In the genomic region with DNA sequence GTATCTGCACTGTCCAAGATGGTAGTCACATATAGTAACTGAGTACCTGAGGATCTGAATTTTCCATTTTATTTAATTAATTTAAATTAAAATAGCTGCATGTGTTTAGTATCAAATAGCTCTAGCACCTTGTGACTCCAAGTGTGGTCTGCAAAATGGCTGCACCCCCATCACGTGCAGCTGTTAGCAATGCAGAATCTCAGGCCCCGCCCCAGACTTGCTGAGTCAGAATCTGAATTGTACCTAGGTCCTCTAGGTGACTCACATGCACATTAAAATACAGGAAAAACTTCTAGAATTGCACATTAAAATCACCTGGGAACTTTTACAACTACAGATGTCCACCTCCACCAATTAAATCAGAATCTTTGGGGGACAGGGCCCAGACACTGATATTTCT, we compare ENCODE assay signal across 12 cellular contexts. TPM values are rescaled to one million over a fixed set of nuclear protein-coding genes. Genes with fewer than 3 reads are reported as not detected.
A peak's percentile ranks its signal among the peaks of the same experiment; 100 is the strongest.
DNase-seq lines count a peak whose midpoint lies in the region; ATAC-seq and TF ChIP-seq lines count a peak whose summit lies in the region.
"Had no signal": no experiment of that assay in that cellular context is flagged by ENCODE, and none has a peak within 500 bp of the region (broad histone marks: within the 10 kb centered on the region; RNA-seq: fewer than 3 reads in every experiment).

No MANE protein-coding gene starts in this region.

- H3K9me3 Mint-ChIP-seq in activated CD8-positive, alpha-beta memory T cell treated with anti-CD3 and anti-CD28 coated beads, Interleukin-2, amount 10 ng/mL, durations not matched to agents 7 days and 5 days (ENCODE audit: low read depth), result no peaks in the 10 kb centered on the region
- H3K9me3 Mint-ChIP-seq in activated CD8-positive, alpha-beta T cell treated with anti-CD3 and anti-CD28 coated beads for 36 hours, result no peaks in the 10 kb centered on the region
- H3K9me3 Mint-ChIP-seq: natural killer cell had no signal

- POLR2A ChIA-PET in activated CD8-positive, alpha-beta T cell treated with anti-CD3 and anti-CD28 coated beads for 36 hours (lab: Charles Lee), result interaction anchor here (1.6 kb wide), 1 partner anchor 13 kb away, joined by 4 read pairs; no protein-coding TSS in a partner anchor

- H3K27ac ChIP-seq in hepatocyte (peak overlapping the region; percentile 52), left ventricle myocardium inferior (replicated peaks) (no peak overlapping the region)

- H3K79me2 ChIP-seq in hepatocyte, result no peaks in the 10 kb centered on the region

- ATAC-seq in activated CD8-positive, alpha-beta memory T cell treated with anti-CD3 and anti-CD28 coated beads, Interleukin-2, amount 10 ng/mL, durations not matched to agents 7 days and 5 days, result peak; percentile 70
- peak; percentile 78 for ATAC-seq in activated CD8-positive, alpha-beta T cell treated with anti-CD3 and anti-CD28 coated beads for 36 hours
- ATAC-seq: natural killer cell had no signal

- peak; percentile 87 for DNase-seq in activated CD8-positive, alpha-beta memory T cell treated with anti-CD3 and anti-CD28 coated beads, Interleukin-2, amount 10 ng/mL, durations not matched to agents 7 days and 5 days
- no peak for DNase-seq in activated CD8-positive, alpha-beta memory T cell treated with anti-CD3 and anti-CD28 coated beads for 24 hours
- DNase-seq in activated CD8-positive, alpha-beta T cell treated with anti-CD3 and anti-CD28 coated beads for 36 hours, result peak; percentile 88
- DNase-seq in hepatocyte (ENCODE audit: low spot score) (no peak), middle frontal gyrus (ENCODE audit: extremely low spot score, low spot score) (no peak), left ventricle myocardium inferior (no peak), mesenteric fat pad (ENCODE audit: low spot score) (no peak)
- peak; percentile 45 to 89 for DNase-seq in stimulated activated CD8-positive, alpha-beta memory T cell treated with anti-CD3 and anti-CD28 coated beads, Interleukin-7, amount 100 ng/mL, for 48 hours (ENCODE audit: extremely low read depth in 1 of 2, low read depth in 1 of 2)
- DNase-seq: AML-193, natural killer cell, NCI-H345 had no signal

- H3K4me2 ChIP-seq in hepatocyte, result no peak overlapping the region

- H3K4me3 ChIP-seq in hepatocyte (no peak overlapping the region), left ventricle myocardium inferior (no peak overlapping the region)

- H3K36me3 ChIP-seq in hepatocyte (replicated peaks; ENCODE audit: insufficient read depth, low read depth) (no peaks in the 10 kb centered on the region), left ventricle myocardium inferior (peaks cover 27% of the 10 kb centered on the region)

- intact Hi-C loops in activated CD8-positive, alpha-beta T cell treated with anti-CD3 and anti-CD28 coated beads for 36 hours (cut with micrococcal nuclease), result no loop called here
- intact Hi-C loops in left ventricle myocardium inferior (cut with micrococcal nuclease), result no loop called here

- no peaks in the 10 kb centered on the region for H3K27me3 ChIP-seq in hepatocyte
- no peaks in the 10 kb centered on the region for H3K27me3 ChIP-seq in left ventricle myocardium inferior (ENCODE audit: low read depth)

- peaks cover 17% of the 10 kb centered on the region for H3K4me1 ChIP-seq in hepatocyte (ENCODE audit: insufficient read depth)
- H3K4me1 ChIP-seq in left ventricle myocardium inferior, result peaks cover 29% of the 10 kb centered on the region

- H3K4me1 Mint-ChIP-seq in activated CD8-positive, alpha-beta memory T cell treated with anti-CD3 and anti-CD28 coated beads, Interleukin-2, amount 10 ng/mL, durations not matched to agents 7 days and 5 days, result peaks cover 72% of the 10 kb centered on the region
- peaks cover 58% of the 10 kb centered on the region for H3K4me1 Mint-ChIP-seq in activated CD8-positive, alpha-beta T cell treated with anti-CD3 and anti-CD28 coated beads for 36 hours (ENCODE audit: low read depth)

- no peaks in the 10 kb centered on the region for H3K9me2 ChIP-seq in hepatocyte (replicated peaks; ENCODE audit: insufficient read depth)

- 87% methylated on average over 2 of the region's 2 CpGs for WGBS in hepatocyte (ENCODE audit: low lambda C conversion rate, missing lambda C conversion rate)

- no peaks in the 10 kb centered on the region for H4K20me1 ChIP-seq in hepatocyte (ENCODE audit: insufficient read depth, poor library complexity, severe bottlenecking)

- CTCF ChIA-PET in activated CD8-positive, alpha-beta memory T cell treated with anti-CD3 and anti-CD28 coated beads, Interleukin-2, amount 10 ng/mL, durations not matched to agents 7 days and 5 days (lab: Charles Lee), result interaction anchor here (0.5 to 2.8 kb wide), 7 partner anchors 7 to 167 kb away, joined by 3 to 16 read pairs (median 3); no protein-coding TSS in a partner anchor
- CTCF ChIA-PET in activated CD8-positive, alpha-beta T cell treated with anti-CD3 and anti-CD28 coated beads for 36 hours (lab: Charles Lee), result interaction anchor here (0.8 to 6.0 kb wide), 3 partner anchors 18 to 153 kb away, joined by 3 to 31 read pairs (median 3); partner anchors contain the start of gene EIF6

- H3K27me3 Mint-ChIP-seq in activated CD8-positive, alpha-beta memory T cell treated with anti-CD3 and anti-CD28 coated beads, Interleukin-2, amount 10 ng/mL, durations not matched to agents 7 days and 5 days, result no peaks in the 10 kb centered on the region
- no peaks in the 10 kb centered on the region for H3K27me3 Mint-ChIP-seq in activated CD8-positive, alpha-beta T cell treated with anti-CD3 and anti-CD28 coated beads for 36 hours

- peaks cover 17% of the 10 kb centered on the region for H3K36me3 Mint-ChIP-seq in activated CD8-positive, alpha-beta memory T cell treated with anti-CD3 and anti-CD28 coated beads, Interleukin-2, amount 10 ng/mL, durations not matched to agents 7 days and 5 days
- H3K36me3 Mint-ChIP-seq in activated CD8-positive, alpha-beta T cell treated with anti-CD3 and anti-CD28 coated beads for 36 hours (ENCODE audit: low read depth), result peaks cover 26% of the 10 kb centered on the region
- H3K36me3 Mint-ChIP-seq: natural killer cell had no signal

- no peak for TF ChIP-seq CTCF in activated CD8-positive, alpha-beta T cell treated with anti-CD3 and anti-CD28 coated beads for 36 hours (IDR thresholded peaks at IDR 0.05)
- TF ChIP-seq CTCF in hepatocyte (IDR thresholded peaks at IDR 0.05; ENCODE audit: poor library complexity) (no peak), left ventricle myocardium inferior (IDR thresholded peaks at IDR 0.05; ENCODE audit: borderline replicate concordance) (no peak)

- no peak overlapping the region for H3K4me3 Mint-ChIP-seq in activated CD8-positive, alpha-beta memory T cell treated with anti-CD3 and anti-CD28 coated beads, Interleukin-2, amount 10 ng/mL, durations not matched to agents 7 days and 5 days
- H3K4me3 Mint-ChIP-seq in activated CD8-positive, alpha-beta T cell treated with anti-CD3 and anti-CD28 coated beads for 36 hours, result no peak overlapping the region
- H3K4me3 Mint-ChIP-seq: natural killer cell had no signal

- H2AFZ ChIP-seq in hepatocyte, result no peak overlapping the region

- peak overlapping the region; percentile 64 for H3K27ac Mint-ChIP-seq in activated CD8-positive, alpha-beta memory T cell treated with anti-CD3 and anti-CD28 coated beads, Interleukin-2, amount 10 ng/mL, durations not matched to agents 7 days and 5 days
- peak overlapping the region; percentile 49 for H3K27ac Mint-ChIP-seq in activated CD8-positive, alpha-beta T cell treated with anti-CD3 and anti-CD28 coated beads for 36 hours
- H3K27ac Mint-ChIP-seq: natural killer cell had no signal

- no peaks in the 10 kb centered on the region for H3K9me3 ChIP-seq in hepatocyte (ENCODE audit: low read depth)
- no peaks in the 10 kb centered on the region for H3K9me3 ChIP-seq in left ventricle myocardium inferior (replicated peaks)

RNA-seq across cellular contexts. Expression of gene FAM83C, which starts 19.2 kb away (rescaled TPM):
- not detected for total RNA-seq in activated CD8-positive, alpha-beta memory T cell treated with anti-CD3 and anti-CD28 coated beads, Interleukin-2, amount 10 ng/mL, durations not matched to agents 7 days and 5 days
- not detected for total RNA-seq in activated CD8-positive, alpha-beta T cell treated with anti-CD3 and anti-CD28 coated beads for 36 hours
- total RNA-seq in hepatocyte, result not detected in 2 replicates
- 0.10 TPM in 1 of 2 replicates, not detected in the other for polyA plus RNA-seq in hepatocyte
- total RNA-seq in left ventricle myocardium inferior, result not detected
- not detected for total RNA-seq in mesenteric fat pad
- total RNA-seq: natural killer cell, subcutaneous adipose tissue had no signal

RNA-seq across cellular contexts. Expression of gene EIF6, which starts 26.8 kb away (rescaled TPM):
- 100 to 1,000 TPM in 1 of 2 experiments, 10 to 100 TPM in 1; 98.6 to 121 TPM for total RNA-seq in activated CD8-positive, alpha-beta memory T cell treated with anti-CD3 and anti-CD28 coated beads, Interleukin-2, amount 10 ng/mL, durations not matched to agents 7 days and 5 days
- 100 to 1,000 TPM; 132 to 144 TPM for total RNA-seq in activated CD8-positive, alpha-beta T cell treated with anti-CD3 and anti-CD28 coated beads for 36 hours
- 108 and 112 TPM in 2 replicates for total RNA-seq in hepatocyte
- 207 and 230 TPM in 2 replicates for polyA plus RNA-seq in hepatocyte
- 37.4 TPM for total RNA-seq in left ventricle myocardium inferior
- 93.1 TPM for total RNA-seq in mesenteric fat pad

RNA-seq across cellular contexts. Expression of gene MMP24OS, which starts 33.5 kb away (rescaled TPM):
- total RNA-seq in activated CD8-positive, alpha-beta memory T cell treated with anti-CD3 and anti-CD28 coated beads, Interleukin-2, amount 10 ng/mL, durations not matched to agents 7 days and 5 days, result 10 to 100 TPM; 28.4 to 44.3 TPM
- total RNA-seq in activated CD8-positive, alpha-beta T cell treated with anti-CD3 and anti-CD28 coated beads for 36 hours, result 10 to 100 TPM; 46.6 to 48.4 TPM
- 16.9 and 19.0 TPM in 2 replicates for total RNA-seq in hepatocyte
- 58.5 and 60.1 TPM in 2 replicates for polyA plus RNA-seq in hepatocyte
- total RNA-seq in left ventricle myocardium inferior, result 45.4 TPM
- 87.6 TPM for total RNA-seq in mesenteric fat pad

Comparison
In these comparisons a context has a peak if more than half of its experiments do, and no peak if none do; other contexts are left out.
1. DNase-seq: peak in activated CD8-positive, alpha-beta memory T cell treated with anti-CD3 and anti-CD28 coated beads, Interleukin-2, amount 10 ng/mL, durations not matched to agents 7 days and 5 days (single experiment), activated CD8-positive, alpha-beta T cell treated with anti-CD3 and anti-CD28 coated beads for 36 hours (single experiment) and stimulated activated CD8-positive, alpha-beta memory T cell treated with anti-CD3 and anti-CD28 coated beads, Interleukin-7, amount 100 ng/mL, for 48 hours (2 of 2); none in activated CD8-positive, alpha-beta memory T cell treated with anti-CD3 and anti-CD28 coated beads for 24 hours (single experiment), hepatocyte (single experiment), middle frontal gyrus (single experiment), left ventricle myocardium inferior (single experiment) and mesenteric fat pad (single experiment).